8 cellular contexts compared by ENCODE assay signal in genomic region chr16:56931253-56931768, GRCh38. TPM values are rescaled to one million over a fixed set of nuclear protein-coding genes. Genes with fewer than 3 reads are reported as not detected.
DNase-seq lines count a peak whose midpoint lies in the region; ATAC-seq, FAIRE-seq and TF ChIP-seq lines count a peak whose summit lies in the region.

No MANE protein-coding gene starts in this region.

- no peaks in the 10 kb centered on the region for H3K9me3 ChIP-seq in kidney (ENCODE audit: control insufficient read depth in 1 of 2, low read length in 2 of 2)
- H3K9me3 ChIP-seq in suprapubic skin, result no peaks in the 10 kb centered on the region

- no peak for TF ChIP-seq EP300 in suprapubic skin (IDR thresholded peaks at IDR 0.05)

- peak overlapping the region; percentile 95 for H3K4me3 ChIP-seq in Jurkat, Clone E6-1 (ENCODE audit: low read length)
- H3K4me3 ChIP-seq in kidney (ENCODE audit: low read length in 2 of 2) (peak overlapping the region; percentile 53 to 87), suprapubic skin (peak overlapping the region; percentile 84)

- no peak for DNase-seq in Jurkat, Clone E6-1 (ENCODE audit: low read depth, low spot score)
- DNase-seq in kidney (no peak), suprapubic skin (ENCODE audit: low spot score in 2 of 2) (no peak), cortex of kidney (lab: John Stamatoyannopoulos, UW) (no peak), EL (no peak)

- ATAC-seq in GM18498 (IDR thresholded peaks at IDR 0.05; ENCODE audit: unreplicated experiment), result peak; percentile 44
- peak; percentile 43 for ATAC-seq in GM21723 (IDR thresholded peaks at IDR 0.05; ENCODE audit: unreplicated experiment)

- TF ChIP-seq CTCF in kidney (IDR thresholded peaks at IDR 0.05; ENCODE audit: borderline replicate concordance, extremely low read depth, insufficient read depth) (no peak), suprapubic skin (IDR thresholded peaks at IDR 0.05) (no peak)

- peak overlapping the region; percentile 0 to 78 for H3K9ac ChIP-seq in kidney (ENCODE audit: low read length in 2 of 2)

- H3K4me1 ChIP-seq in kidney (ENCODE audit: control insufficient read depth in 1 of 2, insufficient read depth in 1 of 2, low read depth in 1 of 2, low read length in 2 of 2) (peaks cover 14 to 15% of the 10 kb centered on the region in 2 donors), suprapubic skin (peaks cover 36% of the 10 kb centered on the region)

- WGBS in suprapubic skin, result 12% methylated on average over 18 of the region's 18 CpGs

- TF ChIP-seq POLR2A in suprapubic skin (IDR thresholded peaks at IDR 0.05), result no peak

- FAIRE-seq in kidney (lab: Jason Lieb, UNC), result no peak

- H3K27ac ChIP-seq in angular gyrus (ENCODE audit: low read depth, low read length) (peak overlapping the region; percentile 97), kidney (ENCODE audit: low read depth in 2 of 2, low read length in 2 of 2) (peak overlapping the region; percentile 99), suprapubic skin (peak overlapping the region; percentile 97)

- no peaks in the 10 kb centered on the region for H3K27me3 ChIP-seq in suprapubic skin

- intact Hi-C loops in kidney (cut with DNase I), result no loop called here

- H3K36me3 ChIP-seq in kidney (ENCODE audit: control insufficient read depth in 1 of 2, insufficient read depth in 2 of 2, low read length in 2 of 2) (peaks cover 9 to 17% of the 10 kb centered on the region in 2 donors), suprapubic skin (peaks cover 6% of the 10 kb centered on the region)

RNA-seq across cellular contexts. Expression of gene HERPUD1, which starts 0.6 kb away (rescaled TPM):
- 60.5 TPM for polyA plus RNA-seq in Jurkat, Clone E6-1 (2012; ENCODE audit: insufficient read depth, insufficient read length)
- total RNA-seq in kidney, result 209 TPM
- polyA plus RNA-seq in kidney (ENCODE audit: insufficient read depth, low read depth, low replicate concordance), result 234 TPM
- total RNA-seq in suprapubic skin, result 100 to 1,000 TPM; 146 to 246 (median 160) TPM

RNA-seq across cellular contexts. Expression of gene CETP, which starts 30.4 kb away (rescaled TPM):
- polyA plus RNA-seq in Jurkat, Clone E6-1 (2012; ENCODE audit: insufficient read depth, insufficient read length), result not detected
- total RNA-seq in kidney (1.3 TPM), suprapubic skin (1 to 10 TPM in 1 of 4 donors, under 1 TPM in 1, not detected in 2; 0.72 to 1.7 TPM)
- 2.1 TPM for polyA plus RNA-seq in kidney (ENCODE audit: insufficient read depth, low read depth, low replicate concordance)

RNA-seq across cellular contexts. Expression of gene NLRC5, which starts 58.0 kb away (rescaled TPM):
- 26.4 TPM for polyA plus RNA-seq in Jurkat, Clone E6-1 (2012; ENCODE audit: insufficient read depth, insufficient read length)
- 55.6 TPM for total RNA-seq in kidney
- 7.1 TPM for polyA plus RNA-seq in kidney (ENCODE audit: insufficient read depth, low read depth, low replicate concordance)
- 100 to 1,000 TPM in 1 of 4 donors, 10 to 100 TPM in 3; 36.9 to 133 (median 54.4) TPM for total RNA-seq in suprapubic skin
